ENCODE assay signal across 8 cellular contexts in the genomic region with DNA sequence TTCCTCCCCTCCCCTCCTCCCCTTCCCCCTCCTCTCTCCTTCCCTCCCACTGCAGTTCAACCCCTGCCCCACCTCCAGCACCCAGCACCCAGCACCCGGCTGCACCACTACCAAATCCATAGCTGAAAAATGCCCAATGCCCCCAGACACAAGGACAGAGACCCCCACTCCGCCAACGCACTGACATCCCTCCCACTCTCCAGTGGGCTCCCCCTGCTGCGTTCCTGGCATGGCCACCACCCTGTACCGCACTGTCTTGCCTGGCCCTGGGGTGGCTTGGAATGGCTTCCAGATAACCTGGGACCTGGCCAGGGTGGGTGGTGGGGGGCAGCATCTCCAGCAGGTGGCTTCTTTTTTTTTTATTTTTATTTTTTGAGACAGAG. TPM values are rescaled to one million over a fixed set of nuclear protein-coding genes. Genes with fewer than 3 reads are reported as not detected.
A peak's percentile ranks its signal among the peaks of the same experiment; 100 is the strongest.
DNase-seq lines count a peak whose midpoint lies in the region; ATAC-seq and TF ChIP-seq lines count a peak whose summit lies in the region.
"Had no signal": no experiment of that assay in that cellular context is flagged by ENCODE, and none has a peak within 500 bp of the region (broad histone marks: within the 10 kb centered on the region; RNA-seq: fewer than 3 reads in every experiment).

No MANE protein-coding gene starts in this region.

- no peak overlapping the region for H2BK12ac ChIP-seq in H9 (ENCODE audit: insufficient read length, low read depth, low read length)

- H3K79me2 ChIP-seq in H9 (ENCODE audit: insufficient read depth, low read length) = no peaks in the 10 kb centered on the region

- H3K27ac ChIP-seq in H9 (ENCODE audit: insufficient read length, low read depth, low read length) (no peak overlapping the region), right atrium auricular region (peak overlapping the region; percentile 94 to 99), skin epidermis (peak overlapping the region in 17 of 21 experiments; percentile 38 to 100 (median 97))

- no peak overlapping the region for H3K9ac ChIP-seq in H9 (ENCODE audit: extremely low read depth, insufficient read length, low read length)

- no peak overlapping the region for H2BK20ac ChIP-seq in H9 (ENCODE audit: low read depth, low read length, poor library complexity, severe bottlenecking)

- H3K27me3 Mint-ChIP-seq in H9 (ENCODE audit: low read depth) = no peaks in the 10 kb centered on the region
- no peaks in the 10 kb centered on the region for H3K27me3 Mint-ChIP-seq in T-helper 17 cell

- H4K8ac ChIP-seq in H9 (replicated peaks; ENCODE audit: insufficient read length, low read depth, low read length) = no peak overlapping the region

- H3K27me3 ChIP-seq in H9 (ENCODE audit: insufficient read depth, low read length) = no peaks in the 10 kb centered on the region
- H3K27me3 ChIP-seq in right atrium auricular region = no peaks in the 10 kb centered on the region

- no peak overlapping the region for H2BK5ac ChIP-seq in H9 (ENCODE audit: insufficient read length, low read length)

- no peak for ATAC-seq in T-helper 17 cell
- ATAC-seq in GM21786 (IDR thresholded peaks at IDR 0.05; ENCODE audit: unreplicated experiment) = no peak

- H2BK120ac ChIP-seq in H9 (ENCODE audit: low read depth, low read length, poor library complexity, severe bottlenecking) = no peak overlapping the region

- no peak overlapping the region for H3K56ac ChIP-seq in H9 (ENCODE audit: insufficient read length, low read depth, low read length)

- H3K18ac ChIP-seq in H9 (ENCODE audit: insufficient read length, low read depth, low read length) = no peak overlapping the region

- H2AFZ ChIP-seq in H9 (ENCODE audit: low read length) = no peak overlapping the region

- H2AK5ac ChIP-seq in H9 (ENCODE audit: insufficient read length, low read length) = no peak overlapping the region

- no peak overlapping the region for H3K4me3 ChIP-seq in right atrium auricular region
- no peak overlapping the region for H3K4me3 ChIP-seq in skin epidermis

- peaks cover 8% of the 10 kb centered on the region for H3K23me2 ChIP-seq in H9 (ENCODE audit: insufficient read length, low read depth, low read length, poor library complexity, severe bottlenecking)

- peak overlapping the region in 1 of 2 experiments; percentile 14; a peak in 1 of 5 replicates for H3K4me3 Mint-ChIP-seq in H9
- H3K4me3 Mint-ChIP-seq in T-helper 17 cell = peak overlapping the region; percentile 73

- H3K4me1 ChIP-seq in H9 (ENCODE audit: insufficient read depth, low read length) (no peaks in the 10 kb centered on the region), right atrium auricular region (peaks cover 0 to 79% of the 10 kb centered on the region in 2 donors)

- no peaks in the 10 kb centered on the region for H3K36me3 ChIP-seq in right atrium auricular region

- H3K9me3 ChIP-seq in H9 (ENCODE audit: control insufficient read depth, low read depth, low read length) (no peaks in the 10 kb centered on the region), T-helper 17 cell (ENCODE audit: control insufficient read depth, low read length, poor library complexity, severe bottlenecking) (no peaks in the 10 kb centered on the region), right atrium auricular region (no peaks in the 10 kb centered on the region)

- H3K14ac ChIP-seq in H9 (ENCODE audit: insufficient read depth, low read length) = no peak overlapping the region

- no peaks in the 10 kb centered on the region; a peak in 1 of 5 replicates for H3K9me3 Mint-ChIP-seq in H9
- H3K9me3 Mint-ChIP-seq: neural crest cell had no signal

- H3T11ph ChIP-seq in H9 (ENCODE audit: low read length) = no peak overlapping the region

- no CpG with 5 or more reads among the region's 5 CpGs for WGBS in H9 (ENCODE audit: extremely low coverage, insufficient read length, low lambda C conversion rate)

- H4K20me1 ChIP-seq in H9 (ENCODE audit: control insufficient read depth, insufficient read depth, insufficient read length) = no peaks in the 10 kb centered on the region

- H3K4me2 ChIP-seq in H9 (ENCODE audit: insufficient read depth, insufficient read length, low read length) = no peak overlapping the region

- H3K79me1 ChIP-seq in H9 (ENCODE audit: insufficient read depth, low read depth, low read length, poor library complexity, severe bottlenecking) = no peaks in the 10 kb centered on the region

- H3K27ac Mint-ChIP-seq in H9 (peak overlapping the region in 1 of 3 experiments; percentile 67; a peak in 1 of 7 replicates), T-helper 17 cell (peak overlapping the region; percentile 79)

- TF ChIP-seq CTCF in H9 (conservative IDR thresholded peaks at IDR 0.05) = no peak
- no peak for TF ChIP-seq CTCF in right atrium auricular region (IDR thresholded peaks at IDR 0.05)

- H3K4me1 Mint-ChIP-seq in H9 (peaks cover 16 to 33% of the 10 kb centered on the region in 2 experiments), T-helper 17 cell (peaks cover 35% of the 10 kb centered on the region)

- no peak overlapping the region for H3K4ac ChIP-seq in H9 (ENCODE audit: low read depth, low read length)

- H2BK15ac ChIP-seq in H9 (ENCODE audit: low read depth, low read length) = no peak overlapping the region

- DNase-seq in H9 = peak; percentile 26
- DNase-seq in T-helper 17 cell = no peak
- DNase-seq in right atrium auricular region (ENCODE audit: low spot score) = no peak
- no peak for DNase-seq in putamen (ENCODE audit: low spot score)
- DNase-seq in activated gamma-delta T cell (lab: John Stamatoyannopoulos, UW) = no peak

- H4K91ac ChIP-seq in H9 (ENCODE audit: insufficient read length, low read depth, low read length) = no peak overlapping the region

- H3K23ac ChIP-seq in H9 (ENCODE audit: insufficient read length, low read depth, low read length) = no peak overlapping the region

- no peaks in the 10 kb centered on the region for H3K36me3 Mint-ChIP-seq in H9 (ENCODE audit: insufficient read depth in 1 of 3, low read depth in 3 of 3)
- H3K36me3 Mint-ChIP-seq in T-helper 17 cell (ENCODE audit: low read depth) = no peaks in the 10 kb centered on the region

- no peak overlapping the region for H4K5ac ChIP-seq in H9 (ENCODE audit: insufficient read length, low read depth, low read length)

RNA-seq across cellular contexts. Expression of gene MKNK2, which starts 5.8 kb away (rescaled TPM):
- 153 and 154 TPM in 2 replicates for total RNA-seq in H9 (2021)
- total RNA-seq in T-helper 17 cell = 100 to 1,000 TPM; 256 to 288 TPM
- 100 to 1,000 TPM in 1 of 2 donors, 10 to 100 TPM in 1; 90.3 to 107 TPM for total RNA-seq in right atrium auricular region

RNA-seq across cellular contexts. Expression of gene MOB3A, which starts 39.3 kb away (rescaled TPM):
- total RNA-seq in H9 (2021) = 11.5 and 13.3 TPM in 2 replicates
- total RNA-seq in T-helper 17 cell = 100 to 1,000 TPM; 108 to 162 TPM
- total RNA-seq in right atrium auricular region = 10 to 100 TPM; 19.7 to 29.4 TPM

RNA-seq across cellular contexts. Expression of gene IZUMO4, which starts 39.9 kb away (rescaled TPM):
- total RNA-seq in H9 (2021) (2.1 and 3.0 TPM in 2 replicates), T-helper 17 cell (10 to 100 TPM; 12.3 to 19.8 TPM), right atrium auricular region (1 to 10 TPM in 1 of 2 donors, under 1 TPM in 1; 0.67 to 1.4 TPM)

RNA-seq across cellular contexts. Expression of gene BTBD2, which starts 41.3 kb away (rescaled TPM):
- total RNA-seq in H9 (2021) (110 and 113 TPM in 2 replicates), T-helper 17 cell (10 to 100 TPM; 53.4 to 64.6 TPM), right atrium auricular region (10 to 100 TPM; 54.8 to 55.9 TPM)
